8 cellular contexts compared by ENCODE assay signal in the genomic region with DNA sequence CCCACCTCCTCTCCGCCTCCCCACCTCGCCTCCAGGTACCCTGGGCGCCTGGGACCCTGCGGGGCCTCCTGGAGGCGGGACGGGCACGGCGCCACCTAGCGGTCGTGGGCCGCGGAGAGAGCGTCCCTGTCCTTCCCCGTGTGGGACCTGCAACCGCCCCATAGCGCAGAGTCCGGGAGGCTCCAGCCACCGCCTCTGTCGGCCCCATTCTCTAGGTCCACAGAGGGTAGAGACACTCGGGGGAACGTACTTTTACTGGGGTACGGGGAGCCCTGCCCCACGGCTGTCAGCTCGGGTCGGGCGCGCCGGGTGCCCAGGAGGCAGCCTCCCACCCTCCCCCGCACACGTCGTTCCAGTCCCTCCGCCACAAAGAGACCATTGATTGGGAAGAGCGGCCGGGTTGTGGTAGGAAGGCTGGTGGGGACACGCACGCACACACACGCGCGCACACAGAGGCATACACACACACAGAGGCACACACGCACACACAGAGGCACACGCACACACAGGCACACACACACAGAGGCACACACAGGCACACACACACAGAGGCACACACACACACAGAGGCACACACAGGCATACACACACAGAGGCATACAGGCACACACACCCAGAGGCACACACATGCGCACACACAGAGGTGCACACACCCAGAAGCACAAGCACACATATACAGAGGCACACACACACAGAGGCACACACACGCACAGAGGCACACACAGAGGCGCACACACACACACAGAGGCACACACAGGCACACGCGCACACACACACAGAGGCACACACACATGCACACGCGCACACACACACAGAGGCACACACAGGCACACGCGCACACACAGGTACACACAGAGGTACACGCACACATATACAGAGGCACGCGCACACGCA. TPM values are rescaled to one million over a fixed set of nuclear protein-coding genes. Genes with fewer than 3 reads are reported as not detected.
DNase-seq lines count a peak whose midpoint lies in the region; ATAC-seq and TF ChIP-seq lines count a peak whose summit lies in the region.

No MANE protein-coding gene starts in this region.

- DNase-seq in MM.1S, result peak; percentile 58
- peak; percentile 80 for DNase-seq in activated T-cell treated with anti-CD3 and anti-CD28 coated beads, Interleukin-2, amount 50 U/mL, for 24 hours
- no peak for DNase-seq in fibroblast of mammary gland (ENCODE audit: low read depth)
- peak; percentile 73 for DNase-seq in neural crest cell (ENCODE audit: low read depth, low spot score)
- DNase-seq in tibial artery, result no peak

- H3K4me1 Mint-ChIP-seq in activated T-cell treated with anti-CD3 and anti-CD28 coated beads, Interleukin-2, amount 50 U/mL, for 24 hours (ENCODE audit: low read depth), result peaks cover 8% of the 10 kb centered on the region
- H3K4me1 Mint-ChIP-seq in neural crest cell, result peaks cover 17% of the 10 kb centered on the region

- H3K79me2 ChIP-seq in MM.1S (ENCODE audit: low read length), result no peaks in the 10 kb centered on the region

- no peak overlapping the region for H3K4me3 Mint-ChIP-seq in activated T-cell treated with anti-CD3 and anti-CD28 coated beads, Interleukin-2, amount 50 U/mL, for 24 hours
- peak overlapping the region; percentile 74 for H3K4me3 Mint-ChIP-seq in neural crest cell

- peak overlapping the region; percentile 27; the same call in 1 of the 2 replicates for H3K4me3 ChIP-seq in MM.1S (ENCODE audit: low read length)
- H3K4me3 ChIP-seq in fibroblast of mammary gland (ENCODE audit: control insufficient read depth, low read depth, low read length), result no peak overlapping the region
- peak overlapping the region; percentile 24 to 43 for H3K4me3 ChIP-seq in tibial artery

- H3K27me3 ChIP-seq in MM.1S (replicated peaks; ENCODE audit: insufficient read depth, low read length) (peaks cover 18% of the 10 kb centered on the region), tibial artery (peaks cover 0 to 59% of the 10 kb centered on the region in 2 donors)

- H3K9ac ChIP-seq in MM.1S (ENCODE audit: low read length), result no peak overlapping the region

- no peaks in the 10 kb centered on the region for H3K9me2 ChIP-seq in MM.1S (replicated peaks; ENCODE audit: insufficient read depth, low read length)

- H3K36me3 ChIP-seq in MM.1S (replicated peaks; ENCODE audit: insufficient read depth, low read length) (no peaks in the 10 kb centered on the region), tibial artery (no peaks in the 10 kb centered on the region)

- no peak for ATAC-seq in GM21515 (IDR thresholded peaks at IDR 0.05; ENCODE audit: unreplicated experiment)
- ATAC-seq in GM21576 (IDR thresholded peaks at IDR 0.05; ENCODE audit: unreplicated experiment), result no peak

- H3K27ac ChIP-seq in MM.1S (ENCODE audit: low read length) (no peak overlapping the region), tibial artery (no peak overlapping the region)

- no peaks in the 10 kb centered on the region for H3K9me3 Mint-ChIP-seq in activated T-cell treated with anti-CD3 and anti-CD28 coated beads, Interleukin-2, amount 50 U/mL, for 24 hours
- H3K9me3 Mint-ChIP-seq in neural crest cell, result no peaks in the 10 kb centered on the region

- no peaks in the 10 kb centered on the region for H3F3A ChIP-seq in MM.1S (ENCODE audit: insufficient read depth, low read length)

- H3K4me2 ChIP-seq in MM.1S (ENCODE audit: low read depth, low read length), result peak overlapping the region; percentile 59; the same call in 1 of the 2 replicates

- peaks cover 58% of the 10 kb centered on the region for H3K27me3 Mint-ChIP-seq in activated T-cell treated with anti-CD3 and anti-CD28 coated beads, Interleukin-2, amount 50 U/mL, for 24 hours
- peaks cover 15% of the 10 kb centered on the region for H3K27me3 Mint-ChIP-seq in neural crest cell (ENCODE audit: low read depth)

- H2AFZ ChIP-seq in MM.1S (ENCODE audit: low read length), result peak overlapping the region; percentile 38; the same call in 1 of the 2 replicates

- intact Hi-C loops in tibial artery (cut with DNase I; ENCODE audit: low total_unique reads), result no loop called here

- H3K36me3 Mint-ChIP-seq in activated T-cell treated with anti-CD3 and anti-CD28 coated beads, Interleukin-2, amount 50 U/mL, for 24 hours (ENCODE audit: low read depth), result no peaks in the 10 kb centered on the region
- H3K36me3 Mint-ChIP-seq in neural crest cell (ENCODE audit: low read depth), result no peaks in the 10 kb centered on the region

- no peak overlapping the region for H3K27ac Mint-ChIP-seq in activated T-cell treated with anti-CD3 and anti-CD28 coated beads, Interleukin-2, amount 50 U/mL, for 24 hours
- no peak overlapping the region for H3K27ac Mint-ChIP-seq in neural crest cell (ENCODE audit: unreplicated experiment)

- H4K20me1 ChIP-seq in MM.1S (ENCODE audit: insufficient read depth, low read length), result no peaks in the 10 kb centered on the region

- no peaks in the 10 kb centered on the region for H3K4me1 ChIP-seq in MM.1S (ENCODE audit: low read length)
- peaks cover 0 to 22% (median 16%) of the 10 kb centered on the region in 4 donors for H3K4me1 ChIP-seq in tibial artery

- TF ChIP-seq CTCF in GM12872 (IDR thresholded peaks at IDR 0.05; ENCODE audit: insufficient read depth, low read depth, low read length) (peak; percentile 79), MM.1S (IDR thresholded peaks at IDR 0.05; ENCODE audit: low read length) (peak; percentile 86), fibroblast of mammary gland (conservative IDR thresholded peaks at IDR 0.05; ENCODE audit: control insufficient read depth, insufficient read depth, low read depth, low read length) (peak; percentile 50), neural crest cell (conservative IDR thresholded peaks at IDR 0.05) (peak; percentile 89), tibial artery (IDR thresholded peaks at IDR 0.05) (peak; percentile 43 to 74)

- no peaks in the 10 kb centered on the region for H3K9me3 ChIP-seq in MM.1S (replicated peaks; ENCODE audit: insufficient read depth, low read length)
- no peaks in the 10 kb centered on the region for H3K9me3 ChIP-seq in tibial artery

RNA-seq across cellular contexts. Expression of a gene that starts 12.6 kb away (rescaled TPM):
- 44.6 and 49.2 TPM in 2 replicates for total RNA-seq in neural crest cell

Comparison
In these comparisons a context has a peak if more than half of its experiments do, and no peak if none do; other contexts are left out.
1. DNase-seq: peak in MM.1S (single experiment), activated T-cell treated with anti-CD3 and anti-CD28 coated beads, Interleukin-2, amount 50 U/mL, for 24 hours (single experiment) and neural crest cell (single experiment); none in fibroblast of mammary gland (single experiment) and tibial artery (0 of 2).
2. Peak in every context shown above with its lines, with median percentiles within 50 percentile points of each other: CTCF ChIP-seq.